Comparison of ENCODE assay signal across 1 cellular context in genomic region chr7:100540073-100540723, GRCh38.
TF ChIP-seq lines count a peak whose summit lies in the region.

No MANE protein-coding gene starts in this region.

TF ChIP-seq in HepG2, 621 proteins besides CTCF, POLR2A, EP300 and RAD21 (continues in another document):
- no peak; the same call in 1 of the 2 replicates for TF ChIP-seq JUNB (CRISPR knock-in tag; IDR thresholded peaks at IDR 0.05; ENCODE audit: borderline replicate concordance)
- TF ChIP-seq, protein P1, sequence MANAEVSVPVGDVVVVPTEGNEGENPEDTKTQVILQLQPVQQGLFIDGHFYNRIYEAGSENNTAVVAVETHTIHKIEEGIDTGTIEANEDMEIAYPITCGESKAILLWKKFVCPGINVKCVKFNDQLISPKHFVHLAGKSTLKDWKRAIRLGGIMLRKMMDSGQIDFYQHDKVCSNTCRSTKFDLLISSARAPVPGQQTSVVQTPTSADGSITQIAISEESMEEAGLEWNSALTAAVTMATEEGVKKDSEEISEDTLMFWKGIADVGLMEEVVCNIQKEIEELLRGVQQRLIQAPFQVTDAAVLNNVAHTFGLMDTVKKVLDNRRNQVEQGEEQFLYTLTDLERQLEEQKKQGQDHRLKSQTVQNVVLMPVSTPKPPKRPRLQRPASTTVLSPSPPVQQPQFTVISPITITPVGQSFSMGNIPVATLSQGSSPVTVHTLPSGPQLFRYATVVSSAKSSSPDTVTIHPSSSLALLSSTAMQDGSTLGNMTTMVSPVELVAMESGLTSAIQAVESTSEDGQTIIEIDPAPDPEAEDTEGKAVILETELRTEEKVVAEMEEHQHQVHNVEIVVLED (CRISPR knock-in tag; IDR thresholded peaks at IDR 0.05; ENCODE audit: borderline replicate concordance): peak; percentile 35; the same call in 1 of the 2 replicates
- peak; percentile 88 for TF ChIP-seq HNRNPUL1 (IDR thresholded peaks at IDR 0.05; ENCODE audit: low read depth, low read length)
- 0 out of 2 replicates have a peak, but pooled peaks have one; percentile 26 for TF ChIP-seq YEATS4 (CRISPR knock-in tag; IDR thresholded peaks at IDR 0.05; ENCODE audit: borderline replicate concordance)
- TF ChIP-seq PHF21A (CRISPR knock-in tag; IDR thresholded peaks at IDR 0.05): peak; percentile 91
- TF ChIP-seq CCDC6 (CRISPR knock-in tag; IDR thresholded peaks at IDR 0.05): 0 out of 2 replicates have a peak, but pooled peaks have one; percentile 46
- peak; percentile 51; the same call in 1 of the 2 replicates for TF ChIP-seq ZNF431 (CRISPR knock-in tag; IDR thresholded peaks at IDR 0.05; ENCODE audit: borderline replicate concordance, low read depth)
- TF ChIP-seq SNAPC2 (CRISPR knock-in tag; IDR thresholded peaks at IDR 0.05): peak; percentile 23; the same call in 1 of the 2 replicates
- TF ChIP-seq ZNF510 (CRISPR knock-in tag; IDR thresholded peaks at IDR 0.05; ENCODE audit: low read depth): no peak
- TF ChIP-seq RFXANK (CRISPR knock-in tag; IDR thresholded peaks at IDR 0.05): 0 out of 2 replicates have a peak, but pooled peaks have one; percentile 17
- TF ChIP-seq, protein P2, sequence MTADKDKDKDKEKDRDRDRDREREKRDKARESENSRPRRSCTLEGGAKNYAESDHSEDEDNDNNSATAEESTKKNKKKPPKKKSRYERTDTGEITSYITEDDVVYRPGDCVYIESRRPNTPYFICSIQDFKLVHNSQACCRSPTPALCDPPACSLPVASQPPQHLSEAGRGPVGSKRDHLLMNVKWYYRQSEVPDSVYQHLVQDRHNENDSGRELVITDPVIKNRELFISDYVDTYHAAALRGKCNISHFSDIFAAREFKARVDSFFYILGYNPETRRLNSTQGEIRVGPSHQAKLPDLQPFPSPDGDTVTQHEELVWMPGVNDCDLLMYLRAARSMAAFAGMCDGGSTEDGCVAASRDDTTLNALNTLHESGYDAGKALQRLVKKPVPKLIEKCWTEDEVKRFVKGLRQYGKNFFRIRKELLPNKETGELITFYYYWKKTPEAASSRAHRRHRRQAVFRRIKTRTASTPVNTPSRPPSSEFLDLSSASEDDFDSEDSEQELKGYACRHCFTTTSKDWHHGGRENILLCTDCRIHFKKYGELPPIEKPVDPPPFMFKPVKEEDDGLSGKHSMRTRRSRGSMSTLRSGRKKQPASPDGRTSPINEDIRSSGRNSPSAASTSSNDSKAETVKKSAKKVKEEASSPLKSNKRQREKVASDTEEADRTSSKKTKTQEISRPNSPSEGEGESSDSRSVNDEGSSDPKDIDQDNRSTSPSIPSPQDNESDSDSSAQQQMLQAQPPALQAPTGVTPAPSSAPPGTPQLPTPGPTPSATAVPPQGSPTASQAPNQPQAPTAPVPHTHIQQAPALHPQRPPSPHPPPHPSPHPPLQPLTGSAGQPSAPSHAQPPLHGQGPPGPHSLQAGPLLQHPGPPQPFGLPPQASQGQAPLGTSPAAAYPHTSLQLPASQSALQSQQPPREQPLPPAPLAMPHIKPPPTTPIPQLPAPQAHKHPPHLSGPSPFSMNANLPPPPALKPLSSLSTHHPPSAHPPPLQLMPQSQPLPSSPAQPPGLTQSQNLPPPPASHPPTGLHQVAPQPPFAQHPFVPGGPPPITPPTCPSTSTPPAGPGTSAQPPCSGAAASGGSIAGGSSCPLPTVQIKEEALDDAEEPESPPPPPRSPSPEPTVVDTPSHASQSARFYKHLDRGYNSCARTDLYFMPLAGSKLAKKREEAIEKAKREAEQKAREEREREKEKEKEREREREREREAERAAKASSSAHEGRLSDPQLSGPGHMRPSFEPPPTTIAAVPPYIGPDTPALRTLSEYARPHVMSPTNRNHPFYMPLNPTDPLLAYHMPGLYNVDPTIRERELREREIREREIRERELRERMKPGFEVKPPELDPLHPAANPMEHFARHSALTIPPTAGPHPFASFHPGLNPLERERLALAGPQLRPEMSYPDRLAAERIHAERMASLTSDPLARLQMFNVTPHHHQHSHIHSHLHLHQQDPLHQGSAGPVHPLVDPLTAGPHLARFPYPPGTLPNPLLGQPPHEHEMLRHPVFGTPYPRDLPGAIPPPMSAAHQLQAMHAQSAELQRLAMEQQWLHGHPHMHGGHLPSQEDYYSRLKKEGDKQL (CRISPR knock-in tag; IDR thresholded peaks at IDR 0.05; ENCODE audit: low read depth): 0 out of 2 replicates have a peak, but pooled peaks have one; percentile 27
- TF ChIP-seq MAZ (IDR thresholded peaks at IDR 0.05; ENCODE audit: borderline replicate concordance, low read depth, low read length): no peak
- TF ChIP-seq MAZ (CRISPR knock-in tag; IDR thresholded peaks at IDR 0.05; ENCODE audit: low read depth): peak; percentile 47; the same call in 1 of the 2 replicates
- TF ChIP-seq, protein P3, sequence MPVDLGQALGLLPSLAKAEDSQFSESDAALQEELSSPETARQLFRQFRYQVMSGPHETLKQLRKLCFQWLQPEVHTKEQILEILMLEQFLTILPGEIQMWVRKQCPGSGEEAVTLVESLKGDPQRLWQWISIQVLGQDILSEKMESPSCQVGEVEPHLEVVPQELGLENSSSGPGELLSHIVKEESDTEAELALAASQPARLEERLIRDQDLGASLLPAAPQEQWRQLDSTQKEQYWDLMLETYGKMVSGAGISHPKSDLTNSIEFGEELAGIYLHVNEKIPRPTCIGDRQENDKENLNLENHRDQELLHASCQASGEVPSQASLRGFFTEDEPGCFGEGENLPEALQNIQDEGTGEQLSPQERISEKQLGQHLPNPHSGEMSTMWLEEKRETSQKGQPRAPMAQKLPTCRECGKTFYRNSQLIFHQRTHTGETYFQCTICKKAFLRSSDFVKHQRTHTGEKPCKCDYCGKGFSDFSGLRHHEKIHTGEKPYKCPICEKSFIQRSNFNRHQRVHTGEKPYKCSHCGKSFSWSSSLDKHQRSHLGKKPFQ (CRISPR knock-in tag; IDR thresholded peaks at IDR 0.05; ENCODE audit: insufficient replicate concordance): no peak
- TF ChIP-seq ZBTB21 (CRISPR knock-in tag; IDR thresholded peaks at IDR 0.05): 0 out of 2 replicates have a peak, but pooled peaks have one; percentile 10
- no peak for TF ChIP-seq ZBTB3 (CRISPR knock-in tag; IDR thresholded peaks at IDR 0.05; ENCODE audit: borderline replicate concordance, low read depth)
- TF ChIP-seq, protein P4, sequence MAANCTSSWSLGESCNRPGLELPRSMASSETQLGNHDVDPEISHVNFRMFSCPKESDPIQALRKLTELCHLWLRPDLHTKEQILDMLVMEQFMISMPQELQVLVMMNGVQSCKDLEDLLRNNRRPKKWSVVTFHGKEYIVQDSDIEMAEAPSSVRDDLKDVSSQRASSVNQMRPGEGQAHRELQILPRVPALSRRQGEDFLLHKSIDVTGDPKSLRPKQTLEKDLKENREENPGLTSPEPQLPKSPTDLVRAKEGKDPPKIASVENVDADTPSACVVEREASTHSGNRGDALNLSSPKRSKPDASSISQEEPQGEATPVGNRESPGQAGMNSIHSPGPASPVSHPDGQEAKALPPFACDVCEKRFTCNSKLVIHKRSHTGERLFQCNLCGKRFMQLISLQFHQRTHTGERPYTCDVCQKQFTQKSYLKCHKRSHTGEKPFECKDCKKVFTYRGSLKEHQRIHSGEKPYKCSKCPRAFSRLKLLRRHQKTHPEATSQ (CRISPR knock-in tag; IDR thresholded peaks at IDR 0.05; ENCODE audit: borderline replicate concordance): 0 out of 2 replicates have a peak, but pooled peaks have one; percentile 44
- TF ChIP-seq POLR2AphosphoS5 (IDR thresholded peaks at IDR 0.05; ENCODE audit: low read depth, low read length): 0 out of 2 replicates have a peak, but pooled peaks have one; percentile 21
- TF ChIP-seq LCORL (IDR thresholded peaks at IDR 0.05): no peak
- TF ChIP-seq LCORL (CRISPR knock-in tag; IDR thresholded peaks at IDR 0.05): peak; percentile 66; the same call in 1 of the 2 replicates
- TF ChIP-seq ZNF549 (CRISPR knock-in tag; IDR thresholded peaks at IDR 0.05): no peak
- TF ChIP-seq HMG20A (CRISPR knock-in tag; IDR thresholded peaks at IDR 0.05; ENCODE audit: borderline replicate concordance): peak; percentile 36; the same call in 1 of the 2 replicates
- no peak for TF ChIP-seq ZNF326 (CRISPR knock-in tag; IDR thresholded peaks at IDR 0.05; ENCODE audit: borderline replicate concordance)
- peak; percentile 81 for TF ChIP-seq SIN3A (IDR thresholded peaks at IDR 0.05; ENCODE audit: borderline replicate concordance, low read depth, low read length)
- 0 out of 2 replicates have a peak, but pooled peaks have one; percentile 21 for TF ChIP-seq DNMT3B (CRISPR knock-in tag; conservative IDR thresholded peaks at IDR 0.05)
- TF ChIP-seq, protein P5, sequence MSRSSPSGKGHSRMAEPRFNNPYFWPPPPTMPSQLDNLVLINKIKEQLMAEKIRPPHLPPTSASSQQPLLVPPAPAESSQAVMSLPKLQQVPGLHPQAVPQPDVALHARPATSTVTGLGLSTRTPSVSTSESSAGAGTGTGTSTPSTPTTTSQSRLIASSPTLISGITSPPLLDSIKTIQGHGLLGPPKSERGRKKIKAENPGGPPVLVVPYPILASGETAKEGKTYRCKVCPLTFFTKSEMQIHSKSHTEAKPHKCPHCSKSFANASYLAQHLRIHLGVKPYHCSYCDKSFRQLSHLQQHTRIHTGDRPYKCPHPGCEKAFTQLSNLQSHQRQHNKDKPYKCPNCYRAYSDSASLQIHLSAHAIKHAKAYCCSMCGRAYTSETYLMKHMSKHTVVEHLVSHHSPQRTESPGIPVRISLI (CRISPR knock-in tag; IDR thresholded peaks at IDR 0.05; ENCODE audit: borderline replicate concordance): peak; percentile 91
- peak; percentile 61 for TF ChIP-seq KDM6A (CRISPR knock-in tag; IDR thresholded peaks at IDR 0.05; ENCODE audit: low read depth)
- TF ChIP-seq ZNF207 (IDR thresholded peaks at IDR 0.05; ENCODE audit: borderline replicate concordance): no peak
- TF ChIP-seq, protein P6, sequence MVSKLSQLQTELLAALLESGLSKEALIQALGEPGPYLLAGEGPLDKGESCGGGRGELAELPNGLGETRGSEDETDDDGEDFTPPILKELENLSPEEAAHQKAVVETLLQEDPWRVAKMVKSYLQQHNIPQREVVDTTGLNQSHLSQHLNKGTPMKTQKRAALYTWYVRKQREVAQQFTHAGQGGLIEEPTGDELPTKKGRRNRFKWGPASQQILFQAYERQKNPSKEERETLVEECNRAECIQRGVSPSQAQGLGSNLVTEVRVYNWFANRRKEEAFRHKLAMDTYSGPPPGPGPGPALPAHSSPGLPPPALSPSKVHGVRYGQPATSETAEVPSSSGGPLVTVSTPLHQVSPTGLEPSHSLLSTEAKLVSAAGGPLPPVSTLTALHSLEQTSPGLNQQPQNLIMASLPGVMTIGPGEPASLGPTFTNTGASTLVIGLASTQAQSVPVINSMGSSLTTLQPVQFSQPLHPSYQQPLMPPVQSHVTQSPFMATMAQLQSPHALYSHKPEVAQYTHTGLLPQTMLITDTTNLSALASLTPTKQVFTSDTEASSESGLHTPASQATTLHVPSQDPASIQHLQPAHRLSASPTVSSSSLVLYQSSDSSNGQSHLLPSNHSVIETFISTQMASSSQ (IDR thresholded peaks at IDR 0.05; ENCODE audit: low read depth): peak; percentile 96
- TF ChIP-seq, protein P6 (CRISPR knock-in tag; IDR thresholded peaks at IDR 0.05; ENCODE audit: borderline replicate concordance): peak; percentile 93; the same call in 1 of the 2 replicates
- no peak for TF ChIP-seq ZNF335 (CRISPR knock-in tag; IDR thresholded peaks at IDR 0.05)
- TF ChIP-seq, protein P7, sequence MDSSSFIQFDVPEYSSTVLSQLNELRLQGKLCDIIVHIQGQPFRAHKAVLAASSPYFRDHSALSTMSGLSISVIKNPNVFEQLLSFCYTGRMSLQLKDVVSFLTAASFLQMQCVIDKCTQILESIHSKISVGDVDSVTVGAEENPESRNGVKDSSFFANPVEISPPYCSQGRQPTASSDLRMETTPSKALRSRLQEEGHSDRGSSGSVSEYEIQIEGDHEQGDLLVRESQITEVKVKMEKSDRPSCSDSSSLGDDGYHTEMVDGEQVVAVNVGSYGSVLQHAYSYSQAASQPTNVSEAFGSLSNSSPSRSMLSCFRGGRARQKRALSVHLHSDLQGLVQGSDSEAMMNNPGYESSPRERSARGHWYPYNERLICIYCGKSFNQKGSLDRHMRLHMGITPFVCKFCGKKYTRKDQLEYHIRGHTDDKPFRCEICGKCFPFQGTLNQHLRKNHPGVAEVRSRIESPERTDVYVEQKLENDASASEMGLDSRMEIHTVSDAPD (CRISPR knock-in tag; IDR thresholded peaks at IDR 0.05): peak; percentile 84
- TF ChIP-seq ZSCAN31 (CRISPR knock-in tag; IDR thresholded peaks at IDR 0.05; ENCODE audit: low read depth): 0 out of 2 replicates have a peak, but pooled peaks have one; percentile 21
- TF ChIP-seq POLR2G (IDR thresholded peaks at IDR 0.05; ENCODE audit: low read depth, low read length): peak; percentile 74
- TF ChIP-seq TARDBP (CRISPR knock-in tag; IDR thresholded peaks at IDR 0.05): peak; percentile 70
- peak; percentile 95 for TF ChIP-seq HNF1B (CRISPR knock-in tag; IDR thresholded peaks at IDR 0.05)
